In genomic region chr2:28445448-28446258, GRCh38 we compare ENCODE assay signal across 1 cellular context.
TF ChIP-seq lines count a peak whose summit lies in the region.

No MANE protein-coding gene starts in this region.

TF ChIP-seq in HepG2, 621 proteins besides CTCF, POLR2A, EP300 and RAD21 (continued from another document):
- TF ChIP-seq PAXIP1 (CRISPR knock-in tag; conservative IDR thresholded peaks at IDR 0.05) (no peak), KDM5B (CRISPR knock-in tag; IDR thresholded peaks at IDR 0.05; ENCODE audit: borderline replicate concordance) (no peak), FOSL2 (CRISPR knock-in tag; IDR thresholded peaks at IDR 0.05) (peak; percentile 63), HDAC6 (IDR thresholded peaks at IDR 0.05; ENCODE audit: low read depth, low read length) (no peak), ZNF263 (CRISPR knock-in tag; IDR thresholded peaks at IDR 0.05) (0 out of 2 replicates have a peak, but pooled peaks have one; percentile 29)
TF ChIP-seq in HepG2: peak in this region for 2.
